ENCODE assay signal across 28 cellular contexts in the genomic region with DNA sequence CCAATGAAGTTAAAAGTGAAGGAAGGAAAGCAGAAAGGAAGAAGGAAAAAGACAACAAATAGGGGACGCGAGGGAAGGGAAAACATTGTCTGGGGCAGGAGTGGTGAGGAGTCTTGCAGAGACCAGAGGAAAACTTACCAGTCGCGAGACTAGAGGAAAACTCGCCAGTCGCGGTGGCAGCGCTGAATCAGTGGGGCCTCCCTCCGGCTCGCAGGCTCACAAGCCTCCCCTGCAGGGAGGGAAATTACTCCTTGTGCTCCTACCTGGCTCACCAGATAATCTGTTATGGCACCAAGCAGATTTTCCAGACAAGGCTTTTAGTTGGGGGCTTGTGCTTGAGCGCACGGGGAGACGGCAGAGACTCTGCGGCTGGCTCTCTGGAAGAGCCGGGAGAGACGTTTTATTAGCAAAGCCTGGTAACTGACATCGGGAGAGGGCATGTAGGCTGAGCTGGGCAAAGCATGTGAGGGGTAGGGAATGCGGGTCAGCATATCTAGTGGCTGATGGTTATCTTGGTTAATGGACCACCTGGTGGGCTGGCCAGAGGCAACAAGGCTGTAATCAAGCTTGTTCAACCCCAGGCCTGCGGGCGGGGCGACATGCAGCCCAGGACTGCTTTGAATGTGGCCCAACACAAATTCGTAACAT. TPM values are rescaled to one million over a fixed set of nuclear protein-coding genes. Genes with fewer than 3 reads are reported as not detected.
DNase-seq lines count a peak whose midpoint lies in the region; ATAC-seq and TF ChIP-seq lines count a peak whose summit lies in the region.
"Had no signal": no experiment of that assay in that cellular context is flagged by ENCODE, and none has a peak within 500 bp of the region (broad histone marks: within the 10 kb centered on the region; RNA-seq: fewer than 3 reads in every experiment).

No MANE protein-coding gene starts in this region.

- WGBS in mesendoderm (ENCODE audit: extremely low coverage, insufficient coverage, low lambda C conversion rate): no CpG with 5 or more reads among the region's 22 CpGs

- H3K23ac ChIP-seq in mesendoderm (ENCODE audit: low read length): no peak overlapping the region

- no peaks in the 10 kb centered on the region for H3K79me1 ChIP-seq in mesendoderm (ENCODE audit: low read length)

- H3K27ac ChIP-seq in HUES6 (ENCODE audit: low read depth, low read length) (peak overlapping the region; percentile 61; the same call in 1 of the 2 replicates), mesendoderm (ENCODE audit: low read depth, low read length) (peak overlapping the region; percentile 58), right atrium auricular region (no peak overlapping the region)
- H3K27ac ChIP-seq: epithelial cell of prostate, PC-9, stomach, tibial artery had no signal

- DNase-seq in BE2C: peak; percentile 26
- peak; percentile 46 for DNase-seq in choroid plexus epithelial cell (ENCODE audit: low read depth)
- DNase-seq in mesendoderm: peak; percentile 97
- no peak for DNase-seq in right atrium auricular region (ENCODE audit: low spot score)
- DNase-seq in foreskin melanocyte: no peak
- DNase-seq: activated B cell treated with CpG ODN at 0.5 μM for 24 hours; activated naive CD4-positive, alpha-beta T cell treated with Interleukin-2 at 50 U/mL for 16 hours; activated T-cell treated with anti-CD3 and anti-CD28 coated beads, Interleukin-2, amount 50 U/mL, for 72 hours; AML-193; CD4-positive, alpha-beta memory T cell; DMS 273 treated with DMSO at 0.1 percent for 48 hours; EL; Kasumi-1; NCI-H1436 treated with DMSO at 0.1 percent for 48 hours; NCI-H524; NK-92 treated with Interleukin-12 subunit alpha and Interleukin-12 subunit beta, amount 100 ng/mL, for 24 hours; nucleus accumbens; PC-9; small intestine; stomach; SW 1271; T1000; tibial artery had no signal

- peak overlapping the region; percentile 69 for H3K18ac ChIP-seq in mesendoderm (ENCODE audit: low read length)

- no peak overlapping the region for H2AK5ac ChIP-seq in mesendoderm (ENCODE audit: low read length)

- peak overlapping the region; percentile 77 for H2BK15ac ChIP-seq in mesendoderm (replicated peaks; ENCODE audit: low read depth)

- H3K4me3 ChIP-seq in BE2C (ENCODE audit: low read depth, low read length) (no peak overlapping the region), HUES6 (ENCODE audit: low read depth, low read length) (peak overlapping the region; percentile 28; the same call in 1 of the 2 replicates), choroid plexus epithelial cell (ENCODE audit: low read depth, low read length) (peak overlapping the region; percentile 10), mesendoderm (ENCODE audit: low read length) (no peak overlapping the region), right atrium auricular region (no peak overlapping the region)
- H3K4me3 ChIP-seq: PC-9, stomach, tibial artery had no signal

- H3K79me2 ChIP-seq in mesendoderm (ENCODE audit: control insufficient read depth, insufficient read depth, low read length): no peaks in the 10 kb centered on the region

- H2BK120ac ChIP-seq in mesendoderm (ENCODE audit: low read depth, low read length): peak overlapping the region; percentile 88

- H3K4me2 ChIP-seq in mesendoderm (ENCODE audit: low read length): peak overlapping the region; percentile 9
- H3K4me2 ChIP-seq: PC-9 had no signal

- H3K9me3 ChIP-seq in BE2C (no peaks in the 10 kb centered on the region), HUES6 (ENCODE audit: control insufficient read depth, insufficient read depth, low read depth, low read length) (no peaks in the 10 kb centered on the region), right atrium auricular region (no peaks in the 10 kb centered on the region)
- H3K9me3 ChIP-seq: stomach, tibial artery had no signal

- H3K9ac ChIP-seq in HUES6 (ENCODE audit: low read length): peak overlapping the region; percentile 61
- peak overlapping the region; percentile 35 for H3K9ac ChIP-seq in mesendoderm (ENCODE audit: low read length)

- H3K56ac ChIP-seq in mesendoderm (ENCODE audit: low read length): peak overlapping the region; percentile 86

- H3K4ac ChIP-seq in mesendoderm (ENCODE audit: low read depth, low read length): peak overlapping the region; percentile 95

- H3K4me1 ChIP-seq in BE2C: no peaks in the 10 kb centered on the region
- peaks cover 17% of the 10 kb centered on the region; the same call in 1 of the 2 replicates for H3K4me1 ChIP-seq in HUES6 (ENCODE audit: control insufficient read depth, insufficient read depth, low read length)
- H3K4me1 ChIP-seq in mesendoderm (ENCODE audit: control insufficient read depth, low read depth, low read length): peaks cover 9% of the 10 kb centered on the region
- no peaks in the 10 kb centered on the region for H3K4me1 ChIP-seq in right atrium auricular region
- H3K4me1 ChIP-seq: stomach, tibial artery had no signal

- H3K36me3 ChIP-seq in BE2C (no peaks in the 10 kb centered on the region), HUES6 (ENCODE audit: control insufficient read depth, insufficient read depth, low read length) (peaks cover 38% of the 10 kb centered on the region), mesendoderm (ENCODE audit: control insufficient read depth, insufficient read depth, low read length) (no peaks in the 10 kb centered on the region), right atrium auricular region (peaks cover 18% of the 10 kb centered on the region)

- TF ChIP-seq CTCF in BE2C (IDR thresholded peaks at IDR 0.05; ENCODE audit: low read depth, low read length) (no peak), choroid plexus epithelial cell (conservative IDR thresholded peaks at IDR 0.05; ENCODE audit: low read depth, low read length) (peak; percentile 18), right atrium auricular region (IDR thresholded peaks at IDR 0.05) (no peak)

- ATAC-seq in HG02970 (IDR thresholded peaks at IDR 0.05; ENCODE audit: low FRiP score, unreplicated experiment) (no peak), GM21528 (IDR thresholded peaks at IDR 0.05; ENCODE audit: low FRiP score, unreplicated experiment) (no peak)
- ATAC-seq: activated T-cell treated with anti-CD3 and anti-CD28 coated beads, Interleukin-2, amount 50 U/mL, for 72 hours; Right ventricle myocardium inferior had no signal

- no peak overlapping the region for H4K8ac ChIP-seq in mesendoderm (ENCODE audit: low read depth, low read length)

- H3K27me3 ChIP-seq in BE2C (no peaks in the 10 kb centered on the region), HUES6 (ENCODE audit: control insufficient read depth, insufficient read depth, low read length) (no peaks in the 10 kb centered on the region), mesendoderm (ENCODE audit: insufficient read depth, low read length, poor library complexity) (no peaks in the 10 kb centered on the region), right atrium auricular region (no peaks in the 10 kb centered on the region)
- H3K27me3 ChIP-seq: stomach, tibial artery had no signal

- H4K5ac ChIP-seq in mesendoderm (ENCODE audit: low read length): no peak overlapping the region

- peak overlapping the region; percentile 66 for H2BK5ac ChIP-seq in mesendoderm (ENCODE audit: low read length)

RNA-seq across cellular contexts. Expression of gene LCMT1, which starts 37.1 kb away (rescaled TPM):
- polyA plus RNA-seq in BE2C (2012; ENCODE audit: insufficient read depth, insufficient read length, low read depth): 73.7 TPM
- polyA plus RNA-seq in mesendoderm (2013, experiment 1 of 2): 55.7 TPM
- polyA plus RNA-seq in mesendoderm (2013, experiment 2 of 2): 55.1 TPM
- total RNA-seq in right atrium auricular region: 10 to 100 TPM; 52.3 to 52.5 TPM

Comparison
In these comparisons a context has a peak if more than half of its experiments do, and no peak if none do; other contexts are left out.
1. DNase-seq: peak in BE2C (single experiment), choroid plexus epithelial cell (single experiment) and mesendoderm (single experiment); none in right atrium auricular region (single experiment) and foreskin melanocyte (single experiment).
2. H3K4me3 ChIP-seq: peak in HUES6 (single experiment) and choroid plexus epithelial cell (single experiment); none in BE2C (single experiment), mesendoderm (single experiment) and right atrium auricular region (0 of 2).
3. H3K27ac ChIP-seq: peak in HUES6 (single experiment) and mesendoderm (single experiment); none in right atrium auricular region (0 of 2).